3 cellular contexts compared by ENCODE assay signal in the genomic region with DNA sequence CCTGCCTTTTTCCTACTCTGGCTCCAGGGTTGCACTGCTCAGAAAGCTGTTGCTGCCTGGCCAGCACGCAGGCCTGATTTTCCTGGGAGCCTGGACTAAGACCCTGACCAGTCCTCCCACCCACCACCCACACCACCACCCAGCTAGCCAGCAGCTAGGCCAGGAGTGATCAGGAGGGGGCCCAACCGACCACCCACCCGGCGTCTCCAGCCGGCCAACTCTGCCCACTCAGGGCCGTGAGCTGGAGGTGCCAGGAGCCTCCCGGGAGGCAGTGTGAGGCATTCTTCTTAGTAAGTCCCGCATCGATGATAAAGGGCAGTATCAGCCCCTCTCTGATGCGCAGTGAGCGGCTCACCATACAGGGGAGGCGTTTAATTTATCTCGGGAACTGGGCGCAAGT. TPM values are rescaled to one million over a fixed set of nuclear protein-coding genes. Genes with fewer than 3 reads are reported as not detected.
"Had no signal": no experiment of that assay in that cellular context is flagged by ENCODE, and none has a peak within 500 bp of the region (broad histone marks: within the 10 kb centered on the region; RNA-seq: fewer than 3 reads in every experiment).

No MANE protein-coding gene starts in this region.

RNA-seq across cellular contexts. Expression of a gene that starts 8.7 kb away (rescaled TPM):
- total RNA-seq: naive thymus-derived CD4-positive, alpha-beta T cell; smooth muscle cell had no signal
- polyA plus RNA-seq: naive thymus-derived CD4-positive, alpha-beta T cell; neural cell; smooth muscle cell had no signal
